In the genomic region with DNA sequence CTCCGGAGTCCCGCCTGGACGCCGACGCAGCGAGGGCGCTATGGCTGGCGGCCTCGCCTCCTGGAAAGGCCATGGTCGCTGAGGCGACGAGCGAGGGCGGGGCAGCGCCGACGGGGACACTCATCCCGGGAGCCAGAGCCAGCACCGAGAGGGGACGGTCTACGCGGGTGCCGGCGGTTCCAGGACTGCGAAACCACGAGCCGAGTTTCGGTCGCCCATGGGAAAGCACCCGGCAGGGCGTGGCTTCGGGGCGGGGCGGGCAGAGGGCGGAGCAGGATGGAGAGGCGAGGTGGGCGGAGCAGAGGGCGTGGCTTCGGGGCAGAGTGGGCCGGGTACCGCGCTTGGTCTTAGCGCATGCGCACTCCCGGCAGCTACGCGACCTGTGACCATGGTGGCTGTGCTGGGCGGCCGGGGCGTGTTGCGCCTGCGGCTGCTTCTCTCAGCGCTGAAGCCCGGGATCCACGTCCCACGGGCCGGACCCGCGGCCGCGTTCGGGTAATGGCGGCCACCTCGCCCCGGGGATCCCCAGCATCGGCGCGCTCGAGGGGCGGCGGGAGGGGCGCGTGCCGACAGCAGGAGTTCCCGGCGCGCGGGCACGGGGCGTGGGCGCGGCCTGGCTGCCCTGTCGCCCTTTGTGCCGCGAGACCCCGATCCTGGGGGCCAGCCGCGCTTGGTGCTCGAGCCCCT, we compare ENCODE assay signal across 8 cellular contexts. TPM values are rescaled to one million over a fixed set of nuclear protein-coding genes. Genes with fewer than 3 reads are reported as not detected.
A peak's percentile ranks its signal among the peaks of the same experiment; 100 is the strongest.
DNase-seq lines count a peak whose midpoint lies in the region; ATAC-seq and TF ChIP-seq lines count a peak whose summit lies in the region.

A gene (plus strand): TSS at position 359 of the 687 bp plus-strand sequence. CDS start 30 bp downstream, at position 389.

- ATAC-seq in HG02588 (IDR thresholded peaks at IDR 0.05; ENCODE audit: unreplicated experiment), result peak; percentile 90
- ATAC-seq in activated naive CD4-positive, alpha-beta T cell treated with anti-CD3 and anti-CD28 coated beads, Interleukin-2, amount 50 U/mL, for 72 hours, result peak; percentile 92 to 95

- H3K36me3 Mint-ChIP-seq in activated naive CD4-positive, alpha-beta T cell treated with anti-CD3 and anti-CD28 coated beads, Interleukin-2, amount 50 U/mL, for 72 hours, result peaks cover 6% of the 10 kb centered on the region in 2 donors

- 0% methylated on average over 18 of the region's 89 CpGs for WGBS in suprapubic skin

- no peak for TF ChIP-seq CTCF in suprapubic skin (IDR thresholded peaks at IDR 0.05)

- TF ChIP-seq EP300 in suprapubic skin (IDR thresholded peaks at IDR 0.05), result no peak

- H3K27me3 ChIP-seq in suprapubic skin, result no peaks in the 10 kb centered on the region

- TF ChIP-seq POLR2A in suprapubic skin (IDR thresholded peaks at IDR 0.05), result peak in 1 of 2 donors; percentile 47

- DNase-seq in NCI-H1048 (lab: John Stamatoyannopoulos, UW) (peak; percentile 83), SK-N-MC (ENCODE audit: low read depth, low spot score) (peak; percentile 47), glomerular endothelial cell (ENCODE audit: extremely low read depth, low read depth, low spot score) (no peak), occipital lobe (lab: John Stamatoyannopoulos, UW) (peak; percentile 97), suprapubic skin (ENCODE audit: low spot score in 2 of 2) (peak; percentile 99)
- DNase-seq in activated naive CD4-positive, alpha-beta T cell treated with anti-CD3 and anti-CD28 coated beads, Interleukin-2, amount 50 U/mL, for 72 hours (ENCODE audit: low spot score in 2 of 2), result peak; percentile 100

- H3K9ac ChIP-seq in SK-N-MC (ENCODE audit: insufficient read length), result peak within 1 kb of the TSS; percentile 84

- H3K4me1 ChIP-seq in suprapubic skin, result peaks cover 21% of the 10 kb centered on the region

- H3K9me3 ChIP-seq in SK-N-MC (ENCODE audit: low read depth, low read length) (no peaks in the 10 kb centered on the region), suprapubic skin (no peaks in the 10 kb centered on the region)

- peak within 1 kb of the TSS; percentile 85 for H3K4me3 ChIP-seq in GM08714 (ENCODE audit: low read length)
- peak within 1 kb of the TSS; percentile 99 for H3K4me3 ChIP-seq in SK-N-MC
- H3K4me3 ChIP-seq in suprapubic skin, result peak within 1 kb of the TSS; percentile 89

- H3K9me3 Mint-ChIP-seq in activated naive CD4-positive, alpha-beta T cell treated with anti-CD3 and anti-CD28 coated beads, Interleukin-2, amount 50 U/mL, for 72 hours, result no peaks in the 10 kb centered on the region

- H3K27ac Mint-ChIP-seq in activated naive CD4-positive, alpha-beta T cell treated with anti-CD3 and anti-CD28 coated beads, Interleukin-2, amount 50 U/mL, for 72 hours, result peak within 1 kb of the TSS; percentile 48 to 73

- peak within 1 kb of the TSS; percentile 86 for H3K27ac ChIP-seq in SK-N-MC
- H3K27ac ChIP-seq in suprapubic skin, result peak within 1 kb of the TSS; percentile 95

- H3K36me3 ChIP-seq in SK-N-MC (ENCODE audit: insufficient read depth, low read length) (no peaks in the 10 kb centered on the region), suprapubic skin (peaks cover 12% of the 10 kb centered on the region)

RNA-seq across cellular contexts. Expression of the gene that starts here (rescaled TPM):
- 10 to 100 TPM in 1 of 2 donors, 1 to 10 TPM in 1; 6.8 to 15.3 TPM for total RNA-seq in activated naive CD4-positive, alpha-beta T cell treated with anti-CD3 and anti-CD28 coated beads, Interleukin-2, amount 50 U/mL, for 72 hours
- total RNA-seq in glomerular endothelial cell (18.0 and 18.3 TPM in 2 replicates), occipital lobe (18.9 TPM), suprapubic skin (10 to 100 TPM; 16.1 to 24.5 (median 20.3) TPM)
